ENCODE assay signal across 8 cellular contexts in the genomic region with DNA sequence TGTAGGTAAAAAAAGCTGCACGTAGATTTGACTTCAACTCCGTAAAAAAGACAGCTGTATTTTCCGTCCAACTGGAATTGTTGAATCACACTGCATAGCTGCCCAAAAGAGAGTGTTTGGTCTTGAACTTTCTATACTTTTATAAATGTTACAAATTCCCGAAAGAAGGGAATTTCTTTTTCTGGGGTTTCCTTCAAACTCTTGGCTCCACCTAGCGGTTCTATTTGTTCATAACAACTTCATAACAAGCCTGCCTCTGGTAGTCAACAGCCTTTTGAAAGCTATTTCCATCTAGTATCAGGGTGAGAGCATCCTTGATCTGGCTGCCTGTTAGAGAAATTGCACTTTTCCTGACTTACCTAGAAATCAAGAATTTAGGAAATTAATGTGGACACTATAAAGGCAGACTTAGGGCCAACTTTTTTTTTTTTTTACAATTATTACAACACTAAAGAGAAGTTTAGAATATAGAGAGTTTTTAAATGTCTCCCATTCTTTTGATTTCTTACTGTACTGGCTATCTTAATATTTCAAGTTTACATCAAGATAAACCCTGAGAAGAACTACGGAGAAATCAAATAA. TPM values are rescaled to one million over a fixed set of nuclear protein-coding genes. Genes with fewer than 3 reads are reported as not detected.
DNase-seq lines count a peak whose midpoint lies in the region; ATAC-seq and TF ChIP-seq lines count a peak whose summit lies in the region.

No MANE protein-coding gene starts in this region.

- no peaks in the 10 kb centered on the region for H4K20me1 ChIP-seq in fibroblast of lung (ENCODE audit: control insufficient read depth, extremely low read depth, insufficient read depth, low read length)

- peak; percentile 63 to 71 for TF ChIP-seq CTCF in fibroblast of lung (conservative IDR thresholded peaks at IDR 0.05 in 1 of 2, IDR thresholded peaks at IDR 0.05 in 1 of 2; ENCODE audit: low read depth in 1 of 2, low read length in 2 of 2)
- peak; percentile 74 to 77 (median 76) for TF ChIP-seq CTCF in nephron (IDR thresholded peaks at IDR 0.05; ENCODE audit: unreplicated experiment in 3 of 3)

- H3K9me3 ChIP-seq in T-helper 17 cell (ENCODE audit: control insufficient read depth, low read length, poor library complexity, severe bottlenecking) (no peaks in the 10 kb centered on the region), fibroblast of lung (ENCODE audit: control insufficient read depth, insufficient read depth, low read depth, low read length) (no peaks in the 10 kb centered on the region)

- H3K4me3 Mint-ChIP-seq in T-helper 17 cell: no peak overlapping the region
- H3K4me3 Mint-ChIP-seq in nephron: no peak overlapping the region

- peaks cover 11% of the 10 kb centered on the region for H3K27me3 Mint-ChIP-seq in T-helper 17 cell
- no peaks in the 10 kb centered on the region for H3K27me3 Mint-ChIP-seq in nephron (ENCODE audit: low read depth)

- no peaks in the 10 kb centered on the region for H3K27me3 ChIP-seq in fibroblast of lung (ENCODE audit: control insufficient read depth, insufficient read depth, low read length)

- peak overlapping the region; percentile 29 for H3K4me2 ChIP-seq in fibroblast of lung (ENCODE audit: extremely low read depth, insufficient read depth, low read length)

- peak; percentile 45 for DNase-seq in 8988T
- peak; percentile 78 for DNase-seq in G401 (ENCODE audit: low spot score)
- DNase-seq in NCI-H1417 (lab: John Stamatoyannopoulos, UW): peak; percentile 24 to 81 (median 35)
- DNase-seq in T-helper 17 cell: no peak
- DNase-seq in fibroblast of lung (ENCODE audit: low read depth in 2 of 2): peak; percentile 51 to 83
- no peak for DNase-seq in NCI-H524 treated with DMSO at 0.1 percent for 48 hours (lab: John Stamatoyannopoulos, UW)
- no peak for DNase-seq in NK-92 treated with Interleukin-12 subunit alpha and Interleukin-12 subunit beta, amount 100 ng/mL, for 24 hours (lab: John Stamatoyannopoulos, UW)

- no peak overlapping the region for H3K9ac ChIP-seq in fibroblast of lung (ENCODE audit: insufficient read depth, low read length)

- no peaks in the 10 kb centered on the region for H3K4me1 ChIP-seq in fibroblast of lung (ENCODE audit: control insufficient read depth, extremely low read depth, insufficient read depth, low read length)

- no peak overlapping the region for H3K4me3 ChIP-seq in fibroblast of lung (replicated peaks in 1 of 4; ENCODE audit: control extremely low read depth in 1 of 4, insufficient read depth in 1 of 4, low read depth in 3 of 4, low read length in 4 of 4)

- no peaks in the 10 kb centered on the region for H3K36me3 ChIP-seq in fibroblast of lung (ENCODE audit: control insufficient read depth, insufficient read depth, low read length)

- no peaks in the 10 kb centered on the region for H3K9me3 Mint-ChIP-seq in nephron

- H3K4me1 Mint-ChIP-seq in T-helper 17 cell (peaks cover 18% of the 10 kb centered on the region), nephron (no peaks in the 10 kb centered on the region)

- H3K36me3 Mint-ChIP-seq in T-helper 17 cell (ENCODE audit: low read depth): peaks cover 3% of the 10 kb centered on the region
- peaks cover 42% of the 10 kb centered on the region for H3K36me3 Mint-ChIP-seq in nephron (ENCODE audit: low read depth)

- no peak overlapping the region for H3K27ac ChIP-seq in fibroblast of lung (ENCODE audit: insufficient read depth, low read length)

- in situ Hi-C loops in G401 (cut with HindIII; ENCODE audit: low sequenced_read_pairs): no loop called here

- no peaks in the 10 kb centered on the region for H3K79me2 ChIP-seq in fibroblast of lung (ENCODE audit: control insufficient read depth, insufficient read depth, low read length)

- peak overlapping the region; percentile 59 for H2AFZ ChIP-seq in fibroblast of lung (ENCODE audit: low read length)

- no peak for ATAC-seq in T-helper 17 cell

- peak overlapping the region; percentile 100 for H3K27ac Mint-ChIP-seq in T-helper 17 cell
- no peak overlapping the region for H3K27ac Mint-ChIP-seq in nephron

RNA-seq across cellular contexts. Expression of a gene that starts 48.1 kb away (rescaled TPM):
- 24.2 and 26.1 TPM in 2 replicates for total RNA-seq in G401 (2014; rRNA removed; shearing (Covaris generic))
- total RNA-seq in T-helper 17 cell: 10 to 100 TPM; 19.8 to 21.1 TPM
- 25.2 and 25.9 TPM in 2 replicates for total RNA-seq in fibroblast of lung
- 28.8 and 35.1 TPM in 2 replicates for polyA plus RNA-seq in fibroblast of lung
- polyA plus RNA-seq in fibroblast of lung (2012): 25.1 and 29.1 TPM in 2 replicates
- polyA minus RNA-seq in fibroblast of lung (ENCODE audit: low replicate concordance): 31.8 and 54.1 TPM in 2 replicates

Comparison
In these comparisons a context has a peak if more than half of its experiments do, and no peak if none do; other contexts are left out.
1. DNase-seq: peak in 8988T (single experiment), G401 (single experiment), NCI-H1417 (3 of 3) and fibroblast of lung (2 of 2); none in T-helper 17 cell (0 of 3), NCI-H524 treated with DMSO at 0.1 percent for 48 hours (single experiment) and NK-92 treated with Interleukin-12 subunit alpha and Interleukin-12 subunit beta, amount 100 ng/mL, for 24 hours (single experiment).